ENCODE assay signal across 8 cellular contexts in genomic region chr7:99499713-99500636, GRCh38. TPM values are rescaled to one million over a fixed set of nuclear protein-coding genes. Genes with fewer than 3 reads are reported as not detected.
DNase-seq lines count a peak whose midpoint lies in the region; ATAC-seq and FAIRE-seq lines count a peak whose summit lies in the region.

Gene ZNF394, minus strand, starts transcription at chr7:99500281. Its CDS starts 188 bp downstream, at chr7:99500093.

- DNase-seq in CD4-positive, alpha-beta memory T cell: peak; percentile 86 to 92 (median 88)
- DNase-seq in HTR-8/SVneo (ENCODE audit: insufficient read length, low spot score) (peak; percentile 77), NT2/D1 (ENCODE audit: low read depth, low spot score) (peak; percentile 93), mesenchymal stem cell (peak; percentile 94)
- peak; percentile 70 for DNase-seq in activated CD8-positive, alpha-beta memory T cell treated with anti-CD3 and anti-CD28 coated beads, Interleukin-2, amount 50 U/mL, for 1 hour (ENCODE audit: extremely low read depth)
- peak; percentile 69 for DNase-seq in stimulated activated CD8-positive, alpha-beta memory T cell treated with anti-CD3 and anti-CD28 coated beads, Interleukin-12 subunit alpha, Interleukin-12 subunit beta, amount 100 ng/mL, for 24 hours (ENCODE audit: extremely low read depth)

- H4K8ac ChIP-seq in mesenchymal stem cell (ENCODE audit: low read length): peak within 1 kb of the TSS; percentile 89

- peaks cover 13 to 35% of the 10 kb centered on the region in 2 donors for H3K36me3 Mint-ChIP-seq in CD4-positive, alpha-beta memory T cell

- H3K9ac ChIP-seq in NT2/D1 (ENCODE audit: insufficient read length, low read depth) (peak within 1 kb of the TSS; percentile 93), endocrine pancreas (ENCODE audit: control insufficient read depth, insufficient read depth, low read length) (peak within 1 kb of the TSS; percentile 83), mesenchymal stem cell (ENCODE audit: low read length) (peak within 1 kb of the TSS; percentile 97)

- peak within 1 kb of the TSS; percentile 96 for H3K27ac ChIP-seq in CD4-positive, alpha-beta memory T cell (ENCODE audit: low read depth, low read length)
- peak within 1 kb of the TSS; percentile 85 for H3K27ac ChIP-seq in mesenchymal stem cell (ENCODE audit: low read length, poor library complexity, severe bottlenecking)

- H3K36me3 ChIP-seq in CD4-positive, alpha-beta memory T cell (ENCODE audit: insufficient read depth, low read length): peaks cover 13% of the 10 kb centered on the region
- H3K36me3 ChIP-seq in NT2/D1 (ENCODE audit: insufficient read depth, insufficient read length, low read length) (peaks cover 27% of the 10 kb centered on the region), endocrine pancreas (ENCODE audit: control insufficient read depth, insufficient read depth, low read length) (no peaks in the 10 kb centered on the region), mesenchymal stem cell (ENCODE audit: control insufficient read depth in 1 of 2, insufficient read depth in 2 of 2, low read depth in 1 of 2, low read length in 2 of 2) (peaks cover 11 to 32% of the 10 kb centered on the region in 2 experiments)

- H2BK15ac ChIP-seq in mesenchymal stem cell (ENCODE audit: low read depth, poor library complexity, severe bottlenecking): no peak within 1 kb of the TSS

- CTCF ChIA-PET in CD4-positive, alpha-beta memory T cell (lab: Charles Lee; ENCODE audit: partially characterized antibody): interaction anchor here (0.9 to 1.2 kb wide), 3 partner anchors 27 to 174 kb away, joined by 3 read pairs; partner anchors contain the start of gene ARPC1A

- H2AK5ac ChIP-seq in mesenchymal stem cell (ENCODE audit: low read length, severe bottlenecking): no peak within 1 kb of the TSS

- H3K9me3 Mint-ChIP-seq in CD4-positive, alpha-beta memory T cell: peaks cover 0 to under 1% (median 0%) of the 10 kb centered on the region in 8 donors

- H3K4me1 ChIP-seq in CD4-positive, alpha-beta memory T cell (ENCODE audit: insufficient read depth, low read length): peaks cover 24% of the 10 kb centered on the region
- peaks cover 3% of the 10 kb centered on the region for H3K4me1 ChIP-seq in NT2/D1 (ENCODE audit: insufficient read depth, insufficient read length)
- peaks cover 8% of the 10 kb centered on the region for H3K4me1 ChIP-seq in endocrine pancreas (ENCODE audit: control insufficient read depth, insufficient read depth, low read length)
- H3K4me1 ChIP-seq in mesenchymal stem cell (ENCODE audit: control insufficient read depth, insufficient read depth, low read depth, low read length): peaks cover 14% of the 10 kb centered on the region

- H2BK5ac ChIP-seq in mesenchymal stem cell (ENCODE audit: low read depth, low read length, poor library complexity, severe bottlenecking): no peak within 1 kb of the TSS

- no peak within 1 kb of the TSS for H2BK12ac ChIP-seq in mesenchymal stem cell (ENCODE audit: low read length in 2 of 2)

- H3K27ac Mint-ChIP-seq in CD4-positive, alpha-beta memory T cell: peak within 1 kb of the TSS; percentile 97 to 100 (median 100)

- H3K23ac ChIP-seq in mesenchymal stem cell (ENCODE audit: low read length in 2 of 2): peak within 1 kb of the TSS in 1 of 2 experiments; percentile 79

- H3K4me2 ChIP-seq in mesenchymal stem cell (ENCODE audit: low read length, poor library complexity, severe bottlenecking): peak within 1 kb of the TSS; percentile 78

- no peak within 1 kb of the TSS for H2BK120ac ChIP-seq in mesenchymal stem cell (ENCODE audit: low read depth, low read length)

- no peaks in the 10 kb centered on the region for H3K27me3 Mint-ChIP-seq in CD4-positive, alpha-beta memory T cell

- H3K18ac ChIP-seq in mesenchymal stem cell (ENCODE audit: low read depth in 1 of 2, low read length in 2 of 2): peak within 1 kb of the TSS; percentile 61 to 70

- H3K9me3 ChIP-seq in CD4-positive, alpha-beta memory T cell (ENCODE audit: control insufficient read depth in 1 of 2, low read length in 2 of 2): no peaks in the 10 kb centered on the region
- H3K9me3 ChIP-seq in NT2/D1 (ENCODE audit: insufficient read depth, low read length) (peaks cover 6% of the 10 kb centered on the region), endocrine pancreas (ENCODE audit: control insufficient read depth, low read length) (no peaks in the 10 kb centered on the region), mesenchymal stem cell (ENCODE audit: control insufficient read depth, low read length) (peaks cover under 1% of the 10 kb centered on the region)

- no peak within 1 kb of the TSS for H4K91ac ChIP-seq in mesenchymal stem cell (ENCODE audit: low read length)

- peak within 1 kb of the TSS; percentile 98 to 100 (median 100) for H3K4me3 Mint-ChIP-seq in CD4-positive, alpha-beta memory T cell

- ATAC-seq in GM19463 (IDR thresholded peaks at IDR 0.05; ENCODE audit: unreplicated experiment): peak; percentile 30

- peak within 1 kb of the TSS; percentile 95 to 98 for H3K4me3 ChIP-seq in CD4-positive, alpha-beta memory T cell (ENCODE audit: low read length in 2 of 2)
- H3K4me3 ChIP-seq in NT2/D1 (ENCODE audit: insufficient read length, low read depth): peak within 1 kb of the TSS; percentile 90
- peak within 1 kb of the TSS; percentile 92 for H3K4me3 ChIP-seq in endocrine pancreas (ENCODE audit: control insufficient read depth, insufficient read depth, low read length)
- peak within 1 kb of the TSS; percentile 87 to 97 for H3K4me3 ChIP-seq in mesenchymal stem cell (ENCODE audit: insufficient read depth in 1 of 2, low read depth in 1 of 2, low read length in 2 of 2)

- intact Hi-C loops in CD4-positive, alpha-beta memory T cell (cut with micrococcal nuclease): loop anchor here (1.0 kb wide), 4 partner anchors 28 to 116 kb away; partner anchors contain the start of genes FAM200A, ZNF789 and ZSCAN25

- under 1% methylated on average over 65 of the region's 69 CpGs for WGBS in mesenchymal stem cell

- H3K14ac ChIP-seq in mesenchymal stem cell (ENCODE audit: low read length in 2 of 2): peak within 1 kb of the TSS in 1 of 2 experiments; percentile 53

- H3K4me1 Mint-ChIP-seq in CD4-positive, alpha-beta memory T cell: peaks cover 16 to 48% (median 29%) of the 10 kb centered on the region in 4 donors

- H3K4ac ChIP-seq in mesenchymal stem cell (ENCODE audit: low read depth in 1 of 2, low read length in 2 of 2): peak within 1 kb of the TSS; percentile 13 to 78

- POLR2A ChIA-PET in CD4-positive, alpha-beta memory T cell (lab: Charles Lee; ENCODE audit: partially characterized antibody): interaction anchor here (0.6 to 3.7 kb wide), 25 partner anchors 8 to 1718 kb away, joined by 3 to 61 read pairs (median 6); partner anchors contain the start of genes ATP5MF, BUD31, FAM200A and PDAP1

- H2AFZ ChIP-seq in mesenchymal stem cell (ENCODE audit: low read depth, low read length): peak within 1 kb of the TSS; percentile 60

- H3K27me3 ChIP-seq in CD4-positive, alpha-beta memory T cell (ENCODE audit: insufficient read depth, low read length): no peaks in the 10 kb centered on the region
- H3K27me3 ChIP-seq in NT2/D1 (ENCODE audit: insufficient read depth, insufficient read length) (no peaks in the 10 kb centered on the region), endocrine pancreas (ENCODE audit: control insufficient read depth, insufficient read depth, low read length) (no peaks in the 10 kb centered on the region), mesenchymal stem cell (ENCODE audit: control insufficient read depth in 1 of 2, insufficient read depth in 1 of 2, low read length in 2 of 2) (no peaks in the 10 kb centered on the region)

- FAIRE-seq in HTR-8/SVneo (lab: Jason Lieb, UNC): no peak

- H3K79me1 ChIP-seq in mesenchymal stem cell (replicated peaks; ENCODE audit: low read length, poor library complexity, severe bottlenecking): peaks cover 9% of the 10 kb centered on the region

RNA-seq across cellular contexts. Expression of gene ZNF394, which starts in this region (rescaled TPM):
- 10 to 100 TPM; 85.7 to 88.6 TPM for total RNA-seq in CD4-positive, alpha-beta memory T cell
- polyA plus RNA-seq in CD4-positive, alpha-beta memory T cell: 10 to 100 TPM; 64.5 to 85.6 TPM
- 10.3 TPM for polyA plus RNA-seq in mesenchymal stem cell (2013, experiment 1 of 2)
- 10.2 TPM for polyA plus RNA-seq in mesenchymal stem cell (2013, experiment 2 of 2)

Comparison
In these comparisons a context has a peak if more than half of its experiments do, and no peak if none do; other contexts are left out.
1. Peak in every context shown above with its lines: DNase-seq, ATAC-seq, H3K4me3 ChIP-seq and H3K27ac ChIP-seq.